In the genomic region with DNA sequence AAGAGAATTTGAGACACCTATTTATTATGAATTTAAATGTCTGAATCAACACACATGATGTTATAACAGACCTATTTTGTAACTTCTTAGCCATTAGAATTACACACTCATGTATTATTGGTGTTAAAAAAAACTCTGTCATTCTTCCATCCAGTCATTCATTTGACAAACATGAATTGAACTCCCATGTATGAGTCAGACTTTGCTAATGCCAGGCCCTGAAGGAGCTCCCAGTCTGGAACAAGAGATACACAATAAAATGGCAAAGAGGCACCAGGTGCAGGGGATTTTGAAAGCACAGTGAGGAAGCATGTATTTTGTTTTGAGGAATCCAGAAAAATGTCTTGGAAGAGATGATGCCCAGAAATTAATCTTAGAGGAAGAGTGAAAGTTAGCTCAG, we compare ENCODE assay signal across 17 cellular contexts.
DNase-seq lines count a peak whose midpoint lies in the region; ATAC-seq and TF ChIP-seq lines count a peak whose summit lies in the region.
"Had no signal": no experiment of that assay in that cellular context is flagged by ENCODE, and none has a peak within 500 bp of the region (broad histone marks: within the 10 kb centered on the region; RNA-seq: fewer than 3 reads in every experiment).

No MANE protein-coding gene starts in this region.

- peaks cover 24% of the 10 kb centered on the region for H3K27me3 Mint-ChIP-seq in activated T-cell treated with anti-CD3 and anti-CD28 coated beads, Interleukin-2, amount 50 U/mL, for 24 hours

- H3K4me3 ChIP-seq in adipocyte (ENCODE audit: low read length) (no peak overlapping the region), dorsolateral prefrontal cortex (no peak overlapping the region)
- H3K4me3 ChIP-seq: ascending aorta, neural progenitor cell, smooth muscle cell had no signal

- intact Hi-C loops in dorsolateral prefrontal cortex (cut with DNase I) = no loop called here

- H3K9ac ChIP-seq in adipocyte (ENCODE audit: low read length) = no peak overlapping the region
- H3K9ac ChIP-seq: neural progenitor cell had no signal

- no peak overlapping the region for H3K4me3 Mint-ChIP-seq in activated T-cell treated with anti-CD3 and anti-CD28 coated beads, Interleukin-2, amount 50 U/mL, for 24 hours
- H3K4me3 Mint-ChIP-seq: neural progenitor cell, T-cell had no signal

- H3K27ac Mint-ChIP-seq in activated T-cell treated with anti-CD3 and anti-CD28 coated beads, Interleukin-2, amount 50 U/mL, for 24 hours = no peak overlapping the region
- H3K27ac Mint-ChIP-seq: neural progenitor cell, T-cell had no signal

- no peaks in the 10 kb centered on the region for H3K36me3 ChIP-seq in adipocyte (ENCODE audit: control insufficient read depth, insufficient read depth, low read length, severe bottlenecking)
- H3K36me3 ChIP-seq: ascending aorta, neural progenitor cell had no signal

- no peak for TF ChIP-seq CTCF in dorsolateral prefrontal cortex (IDR thresholded peaks at IDR 0.05 in 54 of 56, conservative IDR thresholded peaks at IDR 0.05 in 2 of 56; ENCODE audit: low read depth in 1 of 56, partially characterized antibody in 56 of 56)

- in situ Hi-C loops in Caki2 (cut with HindIII; ENCODE audit: low pct_unique_long_range_greater_than_20kb, low sequenced_read_pairs) = no loop called here

- no peaks in the 10 kb centered on the region for H3K36me3 Mint-ChIP-seq in activated T-cell treated with anti-CD3 and anti-CD28 coated beads, Interleukin-2, amount 50 U/mL, for 24 hours (ENCODE audit: low read depth)
- H3K36me3 Mint-ChIP-seq: neural progenitor cell, T-cell had no signal

- H3K4me1 ChIP-seq in adipocyte (ENCODE audit: control insufficient read depth, insufficient read depth, low read length) = no peaks in the 10 kb centered on the region
- H3K4me1 ChIP-seq: ascending aorta, neural progenitor cell had no signal

- no peaks in the 10 kb centered on the region for H3K9me3 Mint-ChIP-seq in activated T-cell treated with anti-CD3 and anti-CD28 coated beads, Interleukin-2, amount 50 U/mL, for 24 hours
- H3K9me3 Mint-ChIP-seq: T-cell had no signal

- H3K27me3 ChIP-seq in adipocyte (replicated peaks; ENCODE audit: control insufficient read depth, insufficient read depth, low read length) = peaks cover 14% of the 10 kb centered on the region
- peaks cover 0 to 71% (median 14%) of the 10 kb centered on the region in 45 donors for H3K27me3 ChIP-seq in dorsolateral prefrontal cortex
- H3K27me3 ChIP-seq: ascending aorta, neural progenitor cell had no signal

- peak; percentile 2 for DNase-seq in Caki2 (ENCODE audit: low read depth)
- DNase-seq in LHCN-M2 (ENCODE audit: low read depth) = peak; percentile 71
- peak; percentile 29 for DNase-seq in adipocyte (ENCODE audit: low read depth)
- peak; percentile 16 for DNase-seq in kidney glomerular epithelial cell (lab: John Stamatoyannopoulos, UW)
- no peak for DNase-seq in dorsolateral prefrontal cortex
- no peak for DNase-seq in activated CD8-positive, alpha-beta memory T cell treated with anti-CD3 and anti-CD28 coated beads for 24 hours
- no peak for DNase-seq in activated T-cell treated with anti-CD3 and anti-CD28 coated beads, Interleukin-2, amount 50 U/mL, for 24 hours
- DNase-seq: activated T-cell treated with anti-CD3 and anti-CD28 coated beads, Interleukin-2, amount 50 U/mL, for 48 hours; effector CD8-positive, alpha-beta T cell; head of caudate nucleus; left ventricle myocardium superior; NCI-H187 treated with DMSO at 0.1 percent for 48 hours; T-cell had no signal

- no peak overlapping the region for H3K27ac ChIP-seq in dorsolateral prefrontal cortex
- H3K27ac ChIP-seq: ascending aorta, neural progenitor cell had no signal

- H3K4me1 Mint-ChIP-seq in activated T-cell treated with anti-CD3 and anti-CD28 coated beads, Interleukin-2, amount 50 U/mL, for 24 hours (ENCODE audit: low read depth) = no peaks in the 10 kb centered on the region
- H3K4me1 Mint-ChIP-seq: T-cell had no signal

- peaks cover 2% of the 10 kb centered on the region for H3K9me3 ChIP-seq in adipocyte (ENCODE audit: control insufficient read depth, low read length)
- H3K9me3 ChIP-seq: ascending aorta had no signal

- ATAC-seq in GM19455 (IDR thresholded peaks at IDR 0.05; ENCODE audit: unreplicated experiment) = no peak
- ATAC-seq: left ventricle myocardium superior, T-cell had no signal

Comparison
In these comparisons a context has a peak if more than half of its experiments do, and no peak if none do; other contexts are left out.
1. DNase-seq: peak in Caki2 (single experiment), LHCN-M2 (single experiment), adipocyte (single experiment) and kidney glomerular epithelial cell (single experiment); none in dorsolateral prefrontal cortex (0 of 10), activated CD8-positive, alpha-beta memory T cell treated with anti-CD3 and anti-CD28 coated beads for 24 hours (single experiment) and activated T-cell treated with anti-CD3 and anti-CD28 coated beads, Interleukin-2, amount 50 U/mL, for 24 hours (single experiment).